1 cellular context compared by ENCODE assay signal in the genomic region with DNA sequence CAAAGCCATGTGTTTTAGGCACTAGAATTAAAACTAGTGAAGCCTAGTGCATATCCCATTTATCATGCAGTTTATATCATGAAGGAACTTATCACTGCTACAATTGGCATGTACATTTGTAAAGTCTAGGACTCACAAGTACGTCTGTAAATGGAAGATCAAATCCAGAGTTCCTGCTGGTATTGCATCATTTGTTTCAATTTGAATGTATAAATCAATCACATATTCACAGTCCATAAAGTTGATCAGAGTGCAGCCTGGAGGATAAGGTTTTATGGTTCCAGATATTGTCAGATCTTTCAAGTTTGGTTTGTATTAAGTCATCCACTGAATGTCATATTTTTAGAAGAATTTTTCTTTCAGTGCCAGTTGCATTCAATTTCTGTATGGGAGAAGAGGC.
TF ChIP-seq lines count a peak whose summit lies in the region.

No MANE protein-coding gene starts in this region.

TF ChIP-seq in HEK293, 187 proteins besides CTCF, POLR2A, EP300 and RAD21 (continued from another document):
- TF ChIP-seq PRDM4 (tag by site-specific recombination; IDR thresholded peaks at IDR 0.05) = no peak
- no peak for TF ChIP-seq ZSCAN4 (tag by site-specific recombination; IDR thresholded peaks at IDR 0.05)
- TF ChIP-seq ZNF555 (tag by site-specific recombination; conservative IDR thresholded peaks at IDR 0.05) = no peak
